ENCODE assay signal across 35 cellular contexts in the genomic region with DNA sequence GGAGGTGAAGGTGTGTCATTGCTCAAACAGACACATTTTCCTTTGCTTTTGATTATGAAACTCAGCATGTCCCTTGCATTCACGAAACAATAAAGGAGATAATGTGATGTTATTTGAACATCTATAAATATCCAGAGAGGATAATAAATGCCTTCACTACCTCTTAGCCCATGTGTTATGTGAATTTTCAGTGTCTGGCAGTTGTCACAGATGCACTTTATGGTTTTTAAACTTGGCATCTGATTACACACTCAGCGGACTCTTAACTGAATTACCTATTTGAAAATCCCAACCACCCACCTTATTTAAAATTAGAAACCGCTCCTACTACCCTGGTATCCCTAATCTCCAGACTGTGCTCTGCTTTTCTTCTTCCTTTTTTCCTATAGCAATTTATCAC.
"Had no signal": no experiment of that assay in that cellular context is flagged by ENCODE, and none has a peak within 500 bp of the region (broad histone marks: within the 10 kb centered on the region; RNA-seq: fewer than 3 reads in every experiment).

No MANE protein-coding gene starts in this region.

- H3K9me3 ChIP-seq: ascending aorta had no signal

- H3K27me3 Mint-ChIP-seq: activated naive CD4-positive, alpha-beta T cell treated with anti-CD3 and anti-CD28 coated beads, Interleukin-2, amount 50 U/mL, for 24 hours had no signal

- DNase-seq: activated B cell treated with CpG ODN at 0.5 μM for 24 hours; activated CD4-positive, alpha-beta memory T cell treated with anti-CD3 and anti-CD28 coated beads for 36 hours; activated CD4-positive, alpha-beta T cell treated with anti-CD3 and anti-CD28 coated beads for 4 hours; activated CD4-positive, alpha-beta T cell treated with anti-CD3 and anti-CD28 coated beads, Interleukin-2, amount 50 U/mL, for 1 hour; activated CD4-positive, CD25-positive, alpha-beta regulatory T cell treated with anti-CD3 and anti-CD28 coated beads, Interleukin-2, amount 50 U/mL, for 72 hours; activated CD8-positive, alpha-beta memory T cell treated with anti-CD3 and anti-CD28 coated beads for 24 hours; activated CD8-positive, alpha-beta memory T cell treated with anti-CD3 and anti-CD28 coated beads, Interleukin-2, amount 10 ng/mL, durations not matched to agents 7 days and 5 days; activated CD8-positive, alpha-beta memory T cell treated with anti-CD3 and anti-CD28 coated beads, Interleukin-2, amount 50 U/mL, for 48 hours; activated gamma-delta T cell; activated naive CD4-positive, alpha-beta T cell treated with Interleukin-2 at 50 U/mL for 16 hours; activated naive CD8-positive, alpha-beta T cell treated with anti-CD3 and anti-CD28 coated beads, Interleukin-2, amount 10 ng/mL, durations not matched to agents 7 days and 5 days; activated T-cell treated with anti-CD3 and anti-CD28 coated beads, Interleukin-2, amount 50 U/mL, for 72 hours; amygdala; NCI-H1105; NCI-H1436 treated with DMSO at 0.1 percent for 48 hours; NCI-H1694 treated with DMSO at 0.1 percent for 48 hours; NCI-H2029; NCI-H2227 treated with DMSO at 0.1 percent for 48 hours; NCI-H446; NCI-H510A treated with DMSO at 0.1 percent for 48 hours; NCI-H69; NK-92 treated with Interleukin-12 subunit alpha and Interleukin-12 subunit beta, amount 100 ng/mL, for 24 hours; PC-9; SIG-M5; SW 1271; T-helper 1 cell; T-helper 2 cell; T-helper 9 cell had no signal

- H3K4me1 Mint-ChIP-seq: activated B cell treated with CpG ODN at 0.5 μM for 24 hours had no signal

- H3K27ac Mint-ChIP-seq: activated B cell treated with CpG ODN at 0.5 μM for 24 hours; activated CD4-positive, alpha-beta memory T cell treated with anti-CD3 and anti-CD28 coated beads for 36 hours; activated CD8-positive, alpha-beta memory T cell treated with anti-CD3 and anti-CD28 coated beads, Interleukin-2, amount 10 ng/mL, durations not matched to agents 7 days and 5 days; activated naive CD4-positive, alpha-beta T cell treated with anti-CD3 and anti-CD28 coated beads, Interleukin-2, amount 50 U/mL, for 24 hours; activated naive CD8-positive, alpha-beta T cell treated with anti-CD3 and anti-CD28 coated beads, Interleukin-2, amount 10 ng/mL, durations not matched to agents 7 days and 5 days; activated T-cell treated with anti-CD3 and anti-CD28 coated beads, Interleukin-2, amount 50 U/mL, for 72 hours; activated T-helper 17 cell treated with anti-CD3 and anti-CD28 coated beads, Interleukin-2, amount 50 U/mL, for 72 hours had no signal

- H3K4me3 Mint-ChIP-seq: activated B cell treated with CpG ODN at 0.5 μM for 24 hours; activated CD4-positive, alpha-beta memory T cell treated with anti-CD3 and anti-CD28 coated beads for 36 hours; activated CD8-positive, alpha-beta memory T cell treated with anti-CD3 and anti-CD28 coated beads, Interleukin-2, amount 10 ng/mL, durations not matched to agents 7 days and 5 days; activated naive CD4-positive, alpha-beta T cell treated with anti-CD3 and anti-CD28 coated beads, Interleukin-2, amount 50 U/mL, for 24 hours; activated naive CD8-positive, alpha-beta T cell treated with anti-CD3 and anti-CD28 coated beads, Interleukin-2, amount 10 ng/mL, durations not matched to agents 7 days and 5 days; activated T-cell treated with anti-CD3 and anti-CD28 coated beads, Interleukin-2, amount 50 U/mL, for 72 hours; activated T-helper 17 cell treated with anti-CD3 and anti-CD28 coated beads, Interleukin-2, amount 50 U/mL, for 72 hours had no signal

- H3K9me3 Mint-ChIP-seq: activated CD4-positive, alpha-beta memory T cell treated with anti-CD3 and anti-CD28 coated beads for 36 hours; activated naive CD4-positive, alpha-beta T cell treated with anti-CD3 and anti-CD28 coated beads, Interleukin-2, amount 50 U/mL, for 24 hours; activated T-helper 17 cell treated with anti-CD3 and anti-CD28 coated beads, Interleukin-2, amount 50 U/mL, for 72 hours had no signal

- H3K27me3 ChIP-seq: ascending aorta had no signal

- H3K36me3 Mint-ChIP-seq: activated CD4-positive, alpha-beta memory T cell treated with anti-CD3 and anti-CD28 coated beads for 36 hours; activated CD8-positive, alpha-beta memory T cell treated with anti-CD3 and anti-CD28 coated beads, Interleukin-2, amount 10 ng/mL, durations not matched to agents 7 days and 5 days; activated naive CD4-positive, alpha-beta T cell treated with anti-CD3 and anti-CD28 coated beads, Interleukin-2, amount 50 U/mL, for 24 hours had no signal

- H3K4me3 ChIP-seq: ascending aorta, K562, PC-9 had no signal

- H3K27ac ChIP-seq: ascending aorta, PC-9, RWPE1, VCaP had no signal

- ATAC-seq: activated CD8-positive, alpha-beta memory T cell treated with anti-CD3 and anti-CD28 coated beads, Interleukin-2, amount 10 ng/mL, durations not matched to agents 7 days and 5 days; activated T-cell treated with anti-CD3 and anti-CD28 coated beads, Interleukin-2, amount 50 U/mL, for 72 hours; activated T-helper 17 cell treated with anti-CD3 and anti-CD28 coated beads, Interleukin-2, amount 50 U/mL, for 72 hours; K562; Right ventricle myocardium inferior had no signal

- H3K36me3 ChIP-seq: ascending aorta had no signal
